Comparison of ENCODE assay signal across 13 cellular contexts in the genomic region with DNA sequence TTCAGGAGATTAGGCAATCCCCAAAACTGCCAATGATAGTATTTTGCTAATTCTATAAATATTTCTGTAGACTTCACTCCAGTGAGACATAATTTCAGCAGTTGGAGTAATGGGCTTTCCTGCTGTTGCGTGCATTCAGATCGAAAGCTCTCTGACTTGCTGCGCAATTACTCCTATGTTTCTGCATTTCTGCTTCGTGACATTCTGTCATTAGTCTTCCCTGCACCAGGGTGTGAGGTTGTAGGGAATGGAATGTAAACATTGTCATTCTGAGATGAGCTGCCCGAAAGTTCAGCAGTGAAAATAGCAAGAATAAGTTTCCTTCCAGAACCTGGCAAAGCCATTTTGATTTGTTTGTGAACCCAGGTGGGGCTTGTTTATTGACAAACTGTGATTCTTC. TPM values are rescaled to one million over a fixed set of nuclear protein-coding genes. Genes with fewer than 3 reads are reported as not detected.
A peak's percentile ranks its signal among the peaks of the same experiment; 100 is the strongest.
DNase-seq lines count a peak whose midpoint lies in the region; ATAC-seq, FAIRE-seq and TF ChIP-seq lines count a peak whose summit lies in the region.
"Had no signal": no experiment of that assay in that cellular context is flagged by ENCODE, and none has a peak within 500 bp of the region (broad histone marks: within the 10 kb centered on the region; RNA-seq: fewer than 3 reads in every experiment).

No MANE protein-coding gene starts in this region.

- H3K4me1 ChIP-seq in BLaER1 treated with 17β-estradiol and CSF1 and Interleukin-3, amounts not matched to agents 10 nM and 100 nM = peaks cover 53 to 70% (median 59%) of the 10 kb centered on the region in 10 experiments
- H3K4me1 ChIP-seq in colonic mucosa = no peaks in the 10 kb centered on the region

- peaks cover 0 to 15% (median 6%) of the 10 kb centered on the region in 11 experiments; a peak in 8 of 22 replicates for H3K36me3 ChIP-seq in BLaER1 treated with 17β-estradiol and CSF1 and Interleukin-3, amounts not matched to agents 10 nM and 100 nM
- no peaks in the 10 kb centered on the region for H3K36me3 ChIP-seq in bronchial epithelial cell (ENCODE audit: control insufficient read depth, insufficient read depth, low read length)
- no peaks in the 10 kb centered on the region for H3K36me3 ChIP-seq in neural cell (ENCODE audit: insufficient read depth, low read length)
- H3K36me3 ChIP-seq in colonic mucosa = no peaks in the 10 kb centered on the region

- no peak overlapping the region for H2AFZ ChIP-seq in neural cell (ENCODE audit: low read depth, low read length)

- TF ChIP-seq CTCF in bronchial epithelial cell (IDR thresholded peaks at IDR 0.05; ENCODE audit: insufficient read depth, low read length, severe bottlenecking) (no peak), neural cell (IDR thresholded peaks at IDR 0.05; ENCODE audit: poor library complexity, severe bottlenecking) (no peak), colonic mucosa (IDR thresholded peaks at IDR 0.05) (no peak)

- H3K79me2 ChIP-seq in neural cell (replicated peaks; ENCODE audit: insufficient read depth, low read length) = no peaks in the 10 kb centered on the region

- H3F3A ChIP-seq in neural cell (ENCODE audit: insufficient read depth, low read length, poor library complexity, severe bottlenecking) = peaks cover 4% of the 10 kb centered on the region

- no peak for FAIRE-seq in bronchial epithelial cell (lab: Jason Lieb, UNC)

- H3K9me2 ChIP-seq in neural cell (ENCODE audit: insufficient read depth, low read length) = no peaks in the 10 kb centered on the region

- H3K4me3 ChIP-seq in BLaER1 treated with 17β-estradiol and CSF1 and Interleukin-3, amounts not matched to agents 10 nM and 100 nM = no peak overlapping the region
- H3K4me3 ChIP-seq in bronchial epithelial cell (ENCODE audit: low read depth, low read length) (no peak overlapping the region), neural cell (ENCODE audit: low read length) (peak overlapping the region; percentile 36), colonic mucosa (no peak overlapping the region)

- peaks cover 0 to 7% (median 0%) of the 10 kb centered on the region in 11 experiments; a peak in 3 of 22 replicates for H4K20me1 ChIP-seq in BLaER1 treated with 17β-estradiol and CSF1 and Interleukin-3, amounts not matched to agents 10 nM and 100 nM
- H4K20me1 ChIP-seq in neural cell (ENCODE audit: insufficient read depth) = no peaks in the 10 kb centered on the region

- H3K9ac ChIP-seq in BLaER1 treated with 17β-estradiol and CSF1 and Interleukin-3, amounts not matched to agents 10 nM and 100 nM = no peak overlapping the region; a peak in 1 of 22 replicates
- no peak overlapping the region for H3K9ac ChIP-seq in neural cell (ENCODE audit: low read length)
- no peak overlapping the region for H3K9ac ChIP-seq in colonic mucosa (ENCODE audit: low read depth in 2 of 2, low read length in 2 of 2)

- H3K9me3 ChIP-seq in BLaER1 treated with 17β-estradiol and CSF1 and Interleukin-3, amounts not matched to agents 10 nM and 100 nM (replicated peaks in 1 of 11) = peaks cover 0 to 27% (median 17%) of the 10 kb centered on the region in 11 experiments; a peak in 16 of 22 replicates
- H3K9me3 ChIP-seq in neural cell (ENCODE audit: low read length) = no peaks in the 10 kb centered on the region
- no peaks in the 10 kb centered on the region for H3K9me3 ChIP-seq in colonic mucosa

- TF ChIP-seq RAD21 in neural cell (conservative IDR thresholded peaks at IDR 0.05) = no peak

- ATAC-seq in GM19455 (IDR thresholded peaks at IDR 0.05; ENCODE audit: unreplicated experiment) (no peak), HG03378 (IDR thresholded peaks at IDR 0.05; ENCODE audit: unreplicated experiment) (no peak)

- intact Hi-C loops in colonic mucosa (cut with DNase I) = no loop called here

- H3K4me2 ChIP-seq in BLaER1 treated with 17β-estradiol and CSF1 and Interleukin-3, amounts not matched to agents 10 nM and 100 nM = peak overlapping the region; percentile 7 to 97 (median 92); a peak in 20 of 22 replicates
- no peak overlapping the region for H3K4me2 ChIP-seq in neural cell (ENCODE audit: low read length)

- no peaks in the 10 kb centered on the region for H3K27me3 ChIP-seq in BLaER1 treated with 17β-estradiol and CSF1 and Interleukin-3, amounts not matched to agents 10 nM and 100 nM
- H3K27me3 ChIP-seq in bronchial epithelial cell (ENCODE audit: control insufficient read depth, insufficient read depth, low read length) (no peaks in the 10 kb centered on the region), neural cell (ENCODE audit: insufficient read depth, low read depth, low read length) (no peaks in the 10 kb centered on the region), colonic mucosa (no peaks in the 10 kb centered on the region)

- H3K27ac ChIP-seq in BLaER1 treated with 17β-estradiol and CSF1 and Interleukin-3, amounts not matched to agents 10 nM and 100 nM = no peak overlapping the region
- H3K27ac ChIP-seq in neural cell (ENCODE audit: low read length) (no peak overlapping the region), colonic mucosa (no peak overlapping the region)

- TF ChIP-seq EP300 in neural cell (conservative IDR thresholded peaks at IDR 0.05; ENCODE audit: poor library complexity, severe bottlenecking) = peak; percentile 65

- peak; percentile 33 for DNase-seq in HuH-7.5 (ENCODE audit: low spot score)
- peak; percentile 18 for DNase-seq in bronchial epithelial cell (ENCODE audit: low read depth)
- DNase-seq in effector CD8-positive, alpha-beta T cell (lab: John Stamatoyannopoulos, UW) = no peak
- DNase-seq in colonic mucosa = no peak
- DNase-seq: activated CD4-positive, alpha-beta T cell treated with anti-CD3 and anti-CD28 coated beads, Interleukin-2, amount 10 ng/mL, durations not matched to agents 24 days and 14 days; CD4-positive, alpha-beta memory T cell; NCI-H1092; NCI-H82; occipital lobe had no signal

TF ChIP-seq in neural cell, 6 proteins besides CTCF, POLR2A, EP300 and RAD21:
- TF ChIP-seq MXI1 (conservative IDR thresholded peaks at IDR 0.05; ENCODE audit: poor library complexity, severe bottlenecking) (no peak), SMC3 (conservative IDR thresholded peaks at IDR 0.05; ENCODE audit: poor library complexity) (no peak), POLR2AphosphoS5 (IDR thresholded peaks at IDR 0.05) (peak; percentile 60)
- TF ChIP-seq, protein P1, sequence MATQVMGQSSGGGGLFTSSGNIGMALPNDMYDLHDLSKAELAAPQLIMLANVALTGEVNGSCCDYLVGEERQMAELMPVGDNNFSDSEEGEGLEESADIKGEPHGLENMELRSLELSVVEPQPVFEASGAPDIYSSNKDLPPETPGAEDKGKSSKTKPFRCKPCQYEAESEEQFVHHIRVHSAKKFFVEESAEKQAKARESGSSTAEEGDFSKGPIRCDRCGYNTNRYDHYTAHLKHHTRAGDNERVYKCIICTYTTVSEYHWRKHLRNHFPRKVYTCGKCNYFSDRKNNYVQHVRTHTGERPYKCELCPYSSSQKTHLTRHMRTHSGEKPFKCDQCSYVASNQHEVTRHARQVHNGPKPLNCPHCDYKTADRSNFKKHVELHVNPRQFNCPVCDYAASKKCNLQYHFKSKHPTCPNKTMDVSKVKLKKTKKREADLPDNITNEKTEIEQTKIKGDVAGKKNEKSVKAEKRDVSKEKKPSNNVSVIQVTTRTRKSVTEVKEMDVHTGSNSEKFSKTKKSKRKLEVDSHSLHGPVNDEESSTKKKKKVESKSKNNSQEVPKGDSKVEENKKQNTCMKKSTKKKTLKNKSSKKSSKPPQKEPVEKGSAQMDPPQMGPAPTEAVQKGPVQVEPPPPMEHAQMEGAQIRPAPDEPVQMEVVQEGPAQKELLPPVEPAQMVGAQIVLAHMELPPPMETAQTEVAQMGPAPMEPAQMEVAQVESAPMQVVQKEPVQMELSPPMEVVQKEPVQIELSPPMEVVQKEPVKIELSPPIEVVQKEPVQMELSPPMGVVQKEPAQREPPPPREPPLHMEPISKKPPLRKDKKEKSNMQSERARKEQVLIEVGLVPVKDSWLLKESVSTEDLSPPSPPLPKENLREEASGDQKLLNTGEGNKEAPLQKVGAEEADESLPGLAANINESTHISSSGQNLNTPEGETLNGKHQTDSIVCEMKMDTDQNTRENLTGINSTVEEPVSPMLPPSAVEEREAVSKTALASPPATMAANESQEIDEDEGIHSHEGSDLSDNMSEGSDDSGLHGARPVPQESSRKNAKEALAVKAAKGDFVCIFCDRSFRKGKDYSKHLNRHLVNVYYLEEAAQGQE (IDR thresholded peaks at IDR 0.05; ENCODE audit: borderline replicate concordance) = peak; percentile 40
TF ChIP-seq in neural cell: peak in this region for 2.

RNA-seq across cellular contexts. Expression of a gene that starts 58.2 kb away (rescaled TPM):
- 12.9 and 13.4 TPM in 2 replicates for total RNA-seq in bronchial epithelial cell
- 0.66 and 1.0 TPM in 2 replicates for polyA plus RNA-seq in neural cell
- polyA minus RNA-seq in neural cell = 3.7 TPM in 2 replicates
- total RNA-seq in colonic mucosa = 10 to 100 TPM in 1 of 2 donors, 1 to 10 TPM in 1; 5.6 to 31.3 TPM

Comparison
In these comparisons a context has a peak if more than half of its experiments do, and no peak if none do; other contexts are left out.
1. DNase-seq: peak in HuH-7.5 (single experiment) and bronchial epithelial cell (single experiment); none in effector CD8-positive, alpha-beta T cell (single experiment) and colonic mucosa (single experiment).